ENCODE assay signal across 14 cellular contexts in genomic region chr12:47367912-47368537, GRCh38.
"Had no signal": no experiment of that assay in that cellular context is flagged by ENCODE, and none has a peak within 500 bp of the region (broad histone marks: within the 10 kb centered on the region; RNA-seq: fewer than 3 reads in every experiment).

No MANE protein-coding gene starts in this region.

- H3K27me3 Mint-ChIP-seq: activated naive CD4-positive, alpha-beta T cell treated with anti-CD3 and anti-CD28 coated beads, Interleukin-2, amount 50 U/mL, for 24 hours; stimulated activated naive CD8-positive, alpha-beta T cell treated with anti-CD3 and anti-CD28 coated beads, Interleukin-15, Interleukin-2, amounts not matched to agents 100 ng/mL and 50 ng/mL, for 24 hours had no signal

- H3K4me1 ChIP-seq: breast epithelium, psoas muscle had no signal

- H3K27me3 ChIP-seq: breast epithelium had no signal

- H3K4me3 Mint-ChIP-seq: activated naive CD4-positive, alpha-beta T cell treated with anti-CD3 and anti-CD28 coated beads, Interleukin-2, amount 50 U/mL, for 24 hours; stimulated activated naive CD8-positive, alpha-beta T cell treated with anti-CD3 and anti-CD28 coated beads, Interleukin-15, Interleukin-2, amounts not matched to agents 100 ng/mL and 50 ng/mL, for 24 hours; T-helper 2 cell treated with Interferon-gamma antibody and Interleukin-4, amounts not matched to agents 5 μg/mL and 100 μg/mL, for 36 hours had no signal

- H3K27ac ChIP-seq: breast epithelium, left ventricle myocardium inferior, psoas muscle, thoracic aorta had no signal

- H3K27ac Mint-ChIP-seq: activated naive CD4-positive, alpha-beta T cell treated with anti-CD3 and anti-CD28 coated beads, Interleukin-2, amount 50 U/mL, for 24 hours; stimulated activated naive CD8-positive, alpha-beta T cell treated with anti-CD3 and anti-CD28 coated beads, Interleukin-15, Interleukin-2, amounts not matched to agents 100 ng/mL and 50 ng/mL, for 24 hours; T-helper 2 cell treated with Interferon-gamma antibody and Interleukin-4, amounts not matched to agents 5 μg/mL and 100 μg/mL, for 36 hours had no signal

- DNase-seq: activated CD4-positive, CD25-positive, alpha-beta regulatory T cell treated with anti-CD3 and anti-CD28 coated beads, Interleukin-2, amount 50 U/mL, for 72 hours; aorta; foreskin melanocyte; head of caudate nucleus; islet precursor cell; left ventricle myocardium inferior; mesenchymal stem cell; psoas muscle had no signal

- H3K9me3 Mint-ChIP-seq: activated naive CD4-positive, alpha-beta T cell treated with anti-CD3 and anti-CD28 coated beads, Interleukin-2, amount 50 U/mL, for 24 hours had no signal

- H3K9me3 ChIP-seq: breast epithelium, left ventricle myocardium inferior, psoas muscle, thoracic aorta had no signal

- H3K36me3 ChIP-seq: breast epithelium, left ventricle myocardium inferior, thoracic aorta had no signal

- ATAC-seq: psoas muscle, sciatic nerve had no signal

- H3K4me3 ChIP-seq: breast epithelium, left ventricle myocardium inferior, psoas muscle, thoracic aorta had no signal
